ENCODE assay signal across 13 cellular contexts in genomic region chr1:81430955-81431646, GRCh38.
DNase-seq lines count a peak whose midpoint lies in the region; ATAC-seq, FAIRE-seq and TF ChIP-seq lines count a peak whose summit lies in the region.
"Had no signal": no experiment of that assay in that cellular context is flagged by ENCODE, and none has a peak within 500 bp of the region (broad histone marks: within the 10 kb centered on the region; RNA-seq: fewer than 3 reads in every experiment).

No MANE protein-coding gene starts in this region.

- no peak overlapping the region for H3T11ph ChIP-seq in H9 (ENCODE audit: low read length)

- no peaks in the 10 kb centered on the region for H3K79me1 ChIP-seq in H9 (ENCODE audit: insufficient read depth, low read depth, low read length, poor library complexity, severe bottlenecking)

- H3K9me3 Mint-ChIP-seq in H9, result peaks cover 0 to 4% of the 10 kb centered on the region in 2 experiments; a peak in 3 of 5 replicates

- intact Hi-C loops in kidney (cut with DNase I) (no loop called here), gastrocnemius medialis (cut with DNase I; ENCODE audit: low total_unique reads) (no loop called here)

- no peak overlapping the region for H3K9ac ChIP-seq in H9 (ENCODE audit: extremely low read depth, insufficient read length, low read length)
- H3K9ac ChIP-seq in kidney (ENCODE audit: low read length in 2 of 2), result no peak overlapping the region

- no peaks in the 10 kb centered on the region for H3K9me3 ChIP-seq in H9 (ENCODE audit: control insufficient read depth, low read depth, low read length)
- no peaks in the 10 kb centered on the region for H3K9me3 ChIP-seq in kidney (ENCODE audit: control insufficient read depth in 1 of 2, low read length in 2 of 2)
- no peaks in the 10 kb centered on the region for H3K9me3 ChIP-seq in tibial nerve
- no peaks in the 10 kb centered on the region for H3K9me3 ChIP-seq in gastrocnemius medialis

- TF ChIP-seq POLR2A in tibial nerve (IDR thresholded peaks at IDR 0.05) (no peak), gastrocnemius medialis (IDR thresholded peaks at IDR 0.05) (no peak)

- no peak overlapping the region for H3K56ac ChIP-seq in H9 (ENCODE audit: insufficient read length, low read depth, low read length)

- peak overlapping the region; percentile 46 for H3K4me2 ChIP-seq in H9 (ENCODE audit: insufficient read depth, insufficient read length, low read length)

- H3K36me3 Mint-ChIP-seq in H9 (ENCODE audit: insufficient read depth in 1 of 3, low read depth in 3 of 3), result peaks cover 8 to 14% (median 12%) of the 10 kb centered on the region in 3 experiments

- no peaks in the 10 kb centered on the region for H3K27me3 ChIP-seq in H9 (ENCODE audit: insufficient read depth, low read length)
- no peaks in the 10 kb centered on the region for H3K27me3 ChIP-seq in tibial nerve
- no peaks in the 10 kb centered on the region for H3K27me3 ChIP-seq in gastrocnemius medialis

- no peaks in the 10 kb centered on the region for H4K20me1 ChIP-seq in H9 (ENCODE audit: control insufficient read depth, insufficient read depth, insufficient read length)

- no peaks in the 10 kb centered on the region for H3K36me3 ChIP-seq in kidney (ENCODE audit: control insufficient read depth in 1 of 2, insufficient read depth in 2 of 2, low read length in 2 of 2)
- H3K36me3 ChIP-seq in tibial nerve, result no peaks in the 10 kb centered on the region
- H3K36me3 ChIP-seq in gastrocnemius medialis, result no peaks in the 10 kb centered on the region

- H3K23me2 ChIP-seq in H9 (ENCODE audit: insufficient read length, low read depth, low read length, poor library complexity, severe bottlenecking), result no peaks in the 10 kb centered on the region

- H2BK12ac ChIP-seq in H9 (ENCODE audit: insufficient read length, low read depth, low read length), result no peak overlapping the region

- DNase-seq in GM12865 (ENCODE audit: low read depth) (peak; percentile 31), H9 (peak; percentile 38), UCSD-AML1 (lab: John Stamatoyannopoulos, UW; ENCODE audit: unreplicated experiment) (peak; percentile 3), kidney (no peak), tibial nerve (ENCODE audit: low spot score in 2 of 2) (no peak), COLO829 (ENCODE audit: low spot score) (no peak), gastrocnemius medialis (no peak)
- DNase-seq: activated CD4-positive, CD25-positive, alpha-beta regulatory T cell; activated T-cell treated with anti-CD3 and anti-CD28 coated beads, Interleukin-2, amount 50 U/mL, for 1 hour; amygdala; SHP77 had no signal

- H3K27me3 Mint-ChIP-seq in H9 (ENCODE audit: low read depth), result no peaks in the 10 kb centered on the region

- H3K4me3 ChIP-seq in GM12865 (ENCODE audit: low read depth, low read length) (no peak overlapping the region), kidney (ENCODE audit: low read length in 2 of 2) (no peak overlapping the region), tibial nerve (no peak overlapping the region), gastrocnemius medialis (no peak overlapping the region)
- H3K4me3 ChIP-seq: skin epidermis had no signal

- H4K91ac ChIP-seq in H9 (ENCODE audit: insufficient read length, low read depth, low read length), result no peak overlapping the region

- H3K4me1 ChIP-seq in H9 (ENCODE audit: insufficient read depth, low read length) (peaks cover 12% of the 10 kb centered on the region), kidney (ENCODE audit: control insufficient read depth in 1 of 2, insufficient read depth in 1 of 2, low read depth in 1 of 2, low read length in 2 of 2) (peaks cover 3 to 4% of the 10 kb centered on the region in 2 donors), tibial nerve (peaks cover 0 to 14% (median 0%) of the 10 kb centered on the region in 4 donors), gastrocnemius medialis (peaks cover 0 to 3% of the 10 kb centered on the region in 2 donors)

- H3K4ac ChIP-seq in H9 (ENCODE audit: low read depth, low read length), result no peak overlapping the region

- H2BK5ac ChIP-seq in H9 (ENCODE audit: insufficient read length, low read length), result no peak overlapping the region

- no peak overlapping the region for H2BK20ac ChIP-seq in H9 (ENCODE audit: low read depth, low read length, poor library complexity, severe bottlenecking)

- H2AFZ ChIP-seq in H9 (ENCODE audit: low read length), result no peak overlapping the region

- H2BK15ac ChIP-seq in H9 (ENCODE audit: low read depth, low read length), result no peak overlapping the region

- peak overlapping the region; percentile 79 for H3K27ac ChIP-seq in H9 (ENCODE audit: insufficient read length, low read depth, low read length)
- H3K27ac ChIP-seq in kidney (ENCODE audit: low read depth in 2 of 2, low read length in 2 of 2), result peak overlapping the region; percentile 27 to 65
- H3K27ac ChIP-seq in tibial nerve, result no peak overlapping the region
- peak overlapping the region in 1 of 4 donors; percentile 43 for H3K27ac ChIP-seq in gastrocnemius medialis

- no peak for TF ChIP-seq EP300 in tibial nerve (IDR thresholded peaks at IDR 0.05)

- no CpG with 5 or more reads among the region's 6 CpGs for WGBS in H9 (ENCODE audit: extremely low coverage, insufficient read length, low lambda C conversion rate)
- 59 to 67% methylated on average over 6 of the region's 6 CpGs for WGBS in tibial nerve, 2 donors

- FAIRE-seq in kidney (lab: Jason Lieb, UNC), result no peak

- no peak overlapping the region for H2BK120ac ChIP-seq in H9 (ENCODE audit: low read depth, low read length, poor library complexity, severe bottlenecking)

- H4K5ac ChIP-seq in H9 (ENCODE audit: insufficient read length, low read depth, low read length), result no peak overlapping the region

- H3K18ac ChIP-seq in H9 (ENCODE audit: insufficient read length, low read depth, low read length), result no peak overlapping the region

- H3K27ac Mint-ChIP-seq in H9, result peak overlapping the region; percentile 94 to 99 (median 97)

- ATAC-seq in gastrocnemius medialis (no peak), HG03135 (IDR thresholded peaks at IDR 0.05; ENCODE audit: unreplicated experiment) (no peak)

- no peak overlapping the region for H2AK5ac ChIP-seq in H9 (ENCODE audit: insufficient read length, low read length)

- H3K14ac ChIP-seq in H9 (ENCODE audit: insufficient read depth, low read length), result no peak overlapping the region

- no peaks in the 10 kb centered on the region for H3K79me2 ChIP-seq in H9 (ENCODE audit: insufficient read depth, low read length)

- in situ Hi-C loops in gastrocnemius medialis (cut with MboI; ENCODE audit: low sequenced_read_pairs in 4 of 4), result no loop called here

- no peak overlapping the region for H4K8ac ChIP-seq in H9 (replicated peaks; ENCODE audit: insufficient read length, low read depth, low read length)

- H3K4me1 Mint-ChIP-seq in H9, result peaks cover 58 to 64% of the 10 kb centered on the region in 2 experiments

- peak overlapping the region; percentile 31 to 47 for H3K4me3 Mint-ChIP-seq in H9

- TF ChIP-seq CTCF in GM12865 (IDR thresholded peaks at IDR 0.05; ENCODE audit: insufficient read depth, low read depth, low read length, missing control alignments) (no peak), H9 (conservative IDR thresholded peaks at IDR 0.05) (no peak), kidney (IDR thresholded peaks at IDR 0.05; ENCODE audit: borderline replicate concordance, extremely low read depth, insufficient read depth) (no peak), tibial nerve (IDR thresholded peaks at IDR 0.05) (no peak), gastrocnemius medialis (IDR thresholded peaks at IDR 0.05 in 4 of 5, conservative IDR thresholded peaks at IDR 0.05 in 1 of 5) (no peak)

- no peak overlapping the region for H3K23ac ChIP-seq in H9 (ENCODE audit: insufficient read length, low read depth, low read length)

Comparison
In these comparisons a context has a peak if more than half of its experiments do, and no peak if none do; other contexts are left out.
1. DNase-seq: peak in GM12865 (single experiment), H9 (single experiment) and UCSD-AML1 (single experiment); none in kidney (single experiment), tibial nerve (0 of 2), COLO829 (single experiment) and gastrocnemius medialis (0 of 2).
2. H3K27ac ChIP-seq: peak in H9 (single experiment) and kidney (2 of 2); none in tibial nerve (0 of 4).